In the genomic region with DNA sequence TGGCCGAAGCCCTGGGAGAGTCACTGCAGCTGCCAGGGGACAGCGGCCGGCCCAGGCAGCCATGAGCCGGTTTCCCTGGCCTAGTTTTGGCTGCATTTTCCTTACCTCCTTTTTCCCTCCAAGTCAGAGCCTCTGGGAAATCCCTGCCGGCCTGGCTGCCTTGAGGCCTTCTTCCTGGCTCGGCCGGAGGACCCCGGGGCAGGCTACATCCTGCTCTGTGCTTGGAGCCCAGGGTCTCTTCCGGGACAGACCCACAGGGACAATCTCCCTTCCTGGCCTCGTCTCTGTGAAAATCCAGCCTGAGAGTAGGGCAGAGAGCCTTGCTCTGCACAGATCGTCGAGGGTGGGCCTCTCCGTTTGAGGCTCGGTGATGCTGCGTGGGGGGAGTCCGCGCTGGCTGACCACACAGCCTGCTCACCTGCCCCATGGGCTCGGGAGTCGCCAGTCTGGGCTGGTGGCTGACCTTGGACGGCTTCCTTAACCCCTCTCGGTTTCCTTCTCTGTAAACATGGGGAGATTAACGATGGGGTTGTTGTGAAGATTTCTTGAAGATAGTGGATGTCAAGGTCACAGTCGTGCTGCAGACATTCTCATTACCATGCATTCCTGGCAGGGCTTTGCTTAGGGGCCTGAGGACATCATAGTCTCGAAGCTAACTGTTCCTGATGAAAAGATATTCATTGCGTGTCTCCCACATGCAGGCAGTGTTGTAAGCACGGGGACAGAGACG, we compare ENCODE assay signal across 22 cellular contexts. TPM values are rescaled to one million over a fixed set of nuclear protein-coding genes. Genes with fewer than 3 reads are reported as not detected.
DNase-seq lines count a peak whose midpoint lies in the region; ATAC-seq, FAIRE-seq and TF ChIP-seq lines count a peak whose summit lies in the region.
"Had no signal": no experiment of that assay in that cellular context is flagged by ENCODE, and none has a peak within 500 bp of the region (broad histone marks: within the 10 kb centered on the region; RNA-seq: fewer than 3 reads in every experiment).

No MANE protein-coding gene starts in this region.

- DNase-seq in SK-N-SH, result no peak
- DNase-seq in left ventricle myocardium superior, result peak; percentile 70
- no peak for DNase-seq in urothelium cell line (ENCODE audit: low spot score)
- no peak for DNase-seq in NCI-H1930 (lab: John Stamatoyannopoulos, UW)
- no peak for DNase-seq in activated CD8-positive, alpha-beta memory T cell treated with anti-CD3 and anti-CD28 coated beads for 24 hours
- DNase-seq: activated CD4-positive, alpha-beta T cell treated with anti-CD3 and anti-CD28 coated beads for 36 hours; activated naive CD8-positive, alpha-beta T cell treated with anti-CD3 and anti-CD28 coated beads, Interleukin-2, amount 10 ng/mL, durations not matched to agents 7 days and 5 days; activated T-cell treated with anti-CD3 and anti-CD28 coated beads, Interleukin-2, amount 50 U/mL, for 1 hour; CD4-positive, alpha-beta memory T cell; NCI-H1694 treated with DMSO at 0.1 percent for 48 hours; NCI-H524 treated with DMSO at 0.1 percent for 48 hours; stimulated activated CD4-positive, alpha-beta T cell treated with anti-CD3 and anti-CD28 coated beads, Interleukin-2, amount 100 ng/mL, for 24 hours; stimulated activated CD8-positive, alpha-beta memory T cell treated with anti-CD3 and anti-CD28 coated beads, Interleukin-4, amount 100 ng/mL, for 48 hours had no signal

- H3K79me2 ChIP-seq in SK-N-SH (ENCODE audit: insufficient read depth), result no peaks in the 10 kb centered on the region
- H3K79me2 ChIP-seq in parathyroid adenoma, result no peaks in the 10 kb centered on the region

- H2AFZ ChIP-seq in SK-N-SH (ENCODE audit: low read depth), result no peak overlapping the region
- peak overlapping the region; percentile 57 for H2AFZ ChIP-seq in parathyroid adenoma

- no peaks in the 10 kb centered on the region for H3F3A ChIP-seq in SK-N-SH (replicated peaks; ENCODE audit: insufficient read depth)

- H3K4me2 ChIP-seq in SK-N-SH (no peak overlapping the region), parathyroid adenoma (ENCODE audit: low read length) (peak overlapping the region; percentile 50)

- no peaks in the 10 kb centered on the region for H3K9me2 ChIP-seq in SK-N-SH

- H3K4me1 ChIP-seq in SK-N-SH (ENCODE audit: control insufficient read depth in 1 of 2, insufficient read depth in 2 of 2, low read depth in 1 of 2, low read length in 1 of 2) (peaks cover 6 to 57% of the 10 kb centered on the region in 2 experiments), parathyroid adenoma (peaks cover 83% of the 10 kb centered on the region)

- no peak overlapping the region for H3K9ac ChIP-seq in SK-N-SH
- peak overlapping the region; percentile 22 for H3K9ac ChIP-seq in parathyroid adenoma

- ATAC-seq in SK-N-SH treated with all-trans-retinoic acid at 6 μM for 48 hours, result no peak
- ATAC-seq in left ventricle myocardium superior, result peak; percentile 6
- ATAC-seq in HG03095 (IDR thresholded peaks at IDR 0.05; ENCODE audit: unreplicated experiment), result no peak
- ATAC-seq: activated CD4-positive, alpha-beta T cell treated with anti-CD3 and anti-CD28 coated beads for 36 hours had no signal

- TF ChIP-seq CTCF in SK-N-SH (IDR thresholded peaks at IDR 0.05) (no peak), parathyroid adenoma (IDR thresholded peaks at IDR 0.05) (no peak)

- no peak overlapping the region for H3K27ac ChIP-seq in SK-N-SH (ENCODE audit: low read depth in 2 of 2, low read length in 1 of 2)
- peak overlapping the region; percentile 95 for H3K27ac ChIP-seq in parathyroid adenoma
- H3K27ac ChIP-seq: 22Rv1 had no signal

- H3K36me3 ChIP-seq in SK-N-SH (replicated peaks in 1 of 2; ENCODE audit: control insufficient read depth in 1 of 2, insufficient read depth in 2 of 2, low read length in 1 of 2), result no peaks in the 10 kb centered on the region
- no peaks in the 10 kb centered on the region for H3K36me3 ChIP-seq in parathyroid adenoma (ENCODE audit: control insufficient read depth, insufficient read depth, low read length)
- H3K36me3 ChIP-seq: tibial nerve had no signal

- TF ChIP-seq RAD21 in SK-N-SH (IDR thresholded peaks at IDR 0.05; ENCODE audit: low read length), result no peak

- peak; percentile 13 for FAIRE-seq in urothelium cell line (lab: Jason Lieb, UNC)

- H3K4me3 ChIP-seq in SK-N-SH (ENCODE audit: low read depth in 2 of 2, low read length in 1 of 2), result no peak overlapping the region
- peak overlapping the region; percentile 2 for H3K4me3 ChIP-seq in parathyroid adenoma (ENCODE audit: low read depth, low read length)
- H3K4me3 ChIP-seq: tibial nerve had no signal

- H3K9me3 ChIP-seq in SK-N-SH (no peaks in the 10 kb centered on the region), parathyroid adenoma (ENCODE audit: control insufficient read depth, low read length) (no peaks in the 10 kb centered on the region)
- H3K9me3 ChIP-seq: tibial nerve had no signal

- CTCF ChIA-PET in SK-N-SH (lab: Yijun Ruan, JAX), result interaction anchor here (0.7 to 1.5 kb wide), 2 partner anchors 32 kb away, joined by 3 to 4 read pairs; no protein-coding TSS in a partner anchor

- POLR2A ChIA-PET in SK-N-SH (lab: Yijun Ruan, JAX), result no interaction called here

- H4K20me1 ChIP-seq in SK-N-SH (ENCODE audit: insufficient read depth), result no peaks in the 10 kb centered on the region

- 82% methylated on average over 13 of the region's 27 CpGs for WGBS in SK-N-SH (ENCODE audit: low lambda C conversion rate)

- TF ChIP-seq EP300 in SK-N-SH (IDR thresholded peaks at IDR 0.05; ENCODE audit: borderline replicate concordance in 1 of 2, low read depth in 1 of 2, low read length in 1 of 2), result no peak

- H3K27me3 ChIP-seq in SK-N-SH (ENCODE audit: insufficient read depth), result no peaks in the 10 kb centered on the region
- no peaks in the 10 kb centered on the region for H3K27me3 ChIP-seq in parathyroid adenoma (ENCODE audit: control insufficient read depth, insufficient read depth, low read length)
- H3K27me3 ChIP-seq: tibial nerve had no signal

- intact Hi-C loops in left ventricle myocardium superior (cut with micrococcal nuclease), result no loop called here

TF ChIP-seq in SK-N-SH, 30 proteins besides CTCF, POLR2A, EP300 and RAD21:
- TF ChIP-seq GATA2 (CRISPR knock-in tag; IDR thresholded peaks at IDR 0.05), result peak; percentile 56
- no peak for TF ChIP-seq MEF2A (IDR thresholded peaks at IDR 0.05; ENCODE audit: borderline replicate concordance, low read depth)
- TF ChIP-seq POLR2AphosphoS5 (IDR thresholded peaks at IDR 0.05; ENCODE audit: low read depth, low read length), result no peak
- TF ChIP-seq TAF1 (IDR thresholded peaks at IDR 0.05; ENCODE audit: borderline replicate concordance, low read depth, low read length), result no peak

TF ChIP-seq in SK-N-SH treated with all-trans-retinoic acid at 6 μM for 48 hours, 23 proteins besides CTCF, POLR2A, EP300 and RAD21:
- TF ChIP-seq ZFP3 (CRISPR knock-in tag; IDR thresholded peaks at IDR 0.05) (no peak), ZC3H10 (CRISPR knock-in tag; IDR thresholded peaks at IDR 0.05) (no peak), BACH2 (CRISPR knock-in tag; IDR thresholded peaks at IDR 0.05; ENCODE audit: borderline replicate concordance) (no peak), RARB (CRISPR knock-in tag; IDR thresholded peaks at IDR 0.05) (no peak), GLIS3 (CRISPR knock-in tag; IDR thresholded peaks at IDR 0.05) (no peak), TCF4 (CRISPR knock-in tag; IDR thresholded peaks at IDR 0.05; ENCODE audit: borderline replicate concordance) (no peak)
- TF ChIP-seq, protein P1, sequence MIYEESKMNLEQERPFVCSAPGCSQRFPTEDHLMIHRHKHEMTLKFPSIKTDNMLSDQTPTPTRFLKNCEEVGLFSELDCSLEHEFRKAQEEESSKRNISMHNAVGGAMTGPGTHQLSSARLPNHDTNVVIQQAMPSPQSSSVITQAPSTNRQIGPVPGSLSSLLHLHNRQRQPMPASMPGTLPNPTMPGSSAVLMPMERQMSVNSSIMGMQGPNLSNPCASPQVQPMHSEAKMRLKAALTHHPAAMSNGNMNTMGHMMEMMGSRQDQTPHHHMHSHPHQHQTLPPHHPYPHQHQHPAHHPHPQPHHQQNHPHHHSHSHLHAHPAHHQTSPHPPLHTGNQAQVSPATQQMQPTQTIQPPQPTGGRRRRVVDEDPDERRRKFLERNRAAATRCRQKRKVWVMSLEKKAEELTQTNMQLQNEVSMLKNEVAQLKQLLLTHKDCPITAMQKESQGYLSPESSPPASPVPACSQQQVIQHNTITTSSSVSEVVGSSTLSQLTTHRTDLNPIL (CRISPR knock-in tag; IDR thresholded peaks at IDR 0.05; ENCODE audit: low read depth), result no peak
- TF ChIP-seq, protein P2, sequence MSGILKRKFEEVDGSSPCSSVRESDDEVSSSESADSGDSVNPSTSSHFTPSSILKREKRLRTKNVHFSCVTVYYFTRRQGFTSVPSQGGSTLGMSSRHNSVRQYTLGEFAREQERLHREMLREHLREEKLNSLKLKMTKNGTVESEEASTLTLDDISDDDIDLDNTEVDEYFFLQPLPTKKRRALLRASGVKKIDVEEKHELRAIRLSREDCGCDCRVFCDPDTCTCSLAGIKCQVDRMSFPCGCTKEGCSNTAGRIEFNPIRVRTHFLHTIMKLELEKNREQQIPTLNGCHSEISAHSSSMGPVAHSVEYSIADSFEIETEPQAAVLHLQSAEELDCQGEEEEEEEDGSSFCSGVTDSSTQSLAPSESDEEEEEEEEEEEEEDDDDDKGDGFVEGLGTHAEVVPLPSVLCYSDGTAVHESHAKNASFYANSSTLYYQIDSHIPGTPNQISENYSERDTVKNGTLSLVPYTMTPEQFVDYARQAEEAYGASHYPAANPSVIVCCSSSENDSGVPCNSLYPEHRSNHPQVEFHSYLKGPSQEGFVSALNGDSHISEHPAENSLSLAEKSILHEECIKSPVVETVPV (CRISPR knock-in tag; IDR thresholded peaks at IDR 0.05), result no peak

RNA-seq across cellular contexts. Expression of a gene that starts 34.8 kb away (rescaled TPM):
- polyA plus RNA-seq in SK-N-SH (2012; rRNA removed), result 0.15 and 0.24 TPM in 2 replicates
- polyA plus RNA-seq in SK-N-SH (2012; cell fraction: cytosol; rRNA removed), result 0.17 and 0.23 TPM in 2 replicates
- polyA plus RNA-seq in SK-N-SH (2012; cell fraction: nucleus; rRNA removed), result 0.39 and 0.51 TPM in 2 replicates
- total RNA-seq in left ventricle myocardium superior, result not detected
- total RNA-seq: activated CD4-positive, alpha-beta T cell treated with anti-CD3 and anti-CD28 coated beads for 36 hours; activated naive CD8-positive, alpha-beta T cell treated with anti-CD3 and anti-CD28 coated beads, Interleukin-2, amount 10 ng/mL, durations not matched to agents 7 days and 5 days; CD4-positive, alpha-beta memory T cell; cerebellum; epithelial cell of proximal tubule; posterior vena cava; T-helper 1 cell treated with Interleukin-12 subunit alpha and Interleukin-12 subunit beta and Interleukin-4 antibody, amounts not matched to agents 30 ng/mL and 1 ng/mL, for 36 hours; tibial nerve had no signal
- polyA plus RNA-seq: CD4-positive, alpha-beta memory T cell had no signal
